ENCODE assay signal across 9 cellular contexts in genomic region chr5:142016576-142016975, GRCh38. TPM values are rescaled to one million over a fixed set of nuclear protein-coding genes. Genes with fewer than 3 reads are reported as not detected.
A peak's percentile ranks its signal among the peaks of the same experiment; 100 is the strongest.
DNase-seq lines count a peak whose midpoint lies in the region; ATAC-seq and TF ChIP-seq lines count a peak whose summit lies in the region.
"Had no signal": no experiment of that assay in that cellular context is flagged by ENCODE, and none has a peak within 500 bp of the region (broad histone marks: within the 10 kb centered on the region; RNA-seq: fewer than 3 reads in every experiment).

No MANE protein-coding gene starts in this region.

- DNase-seq in activated naive CD4-positive, alpha-beta T cell treated with anti-CD3 and anti-CD28 coated beads for 36 hours: peak; percentile 74
- DNase-seq in stimulated activated CD4-positive, alpha-beta T cell treated with anti-CD3 and anti-CD28 coated beads, Interleukin-4, amount 100 ng/mL, for 4 hours: peak; percentile 17 to 53
- DNase-seq in dedifferentiated amniotic fluid mesenchymal stem cell (ENCODE audit: extremely low spot score): no peak
- no peak for DNase-seq in ecto neural progenitor cell (ENCODE audit: low spot score)
- DNase-seq in brain microvascular endothelial cell: no peak
- DNase-seq: NCI-H446 treated with DMSO at 0.1 percent for 48 hours had no signal

- no peak for TF ChIP-seq CTCF in brain microvascular endothelial cell (IDR thresholded peaks at IDR 0.05; ENCODE audit: low read depth, low read length, missing control alignments)

- H3K4me3 Mint-ChIP-seq in activated naive CD4-positive, alpha-beta T cell treated with anti-CD3 and anti-CD28 coated beads for 36 hours: peak overlapping the region; percentile 35

- peak overlapping the region; percentile 89 for H3K27ac Mint-ChIP-seq in activated naive CD4-positive, alpha-beta T cell treated with anti-CD3 and anti-CD28 coated beads for 36 hours

- no peak overlapping the region for H3K4me3 ChIP-seq in brain microvascular endothelial cell (ENCODE audit: low read depth, low read length)

- in situ Hi-C loops in brain microvascular endothelial cell (cut with HindIII; ENCODE audit: low pct_ligation_motif_present, low sequenced_read_pairs): no loop called here

- H3K27ac ChIP-seq in brain microvascular endothelial cell: no peak overlapping the region

- no peaks in the 10 kb centered on the region for H3K27me3 Mint-ChIP-seq in activated naive CD4-positive, alpha-beta T cell treated with anti-CD3 and anti-CD28 coated beads for 36 hours (ENCODE audit: low read depth)

- intact Hi-C loops in activated naive CD4-positive, alpha-beta T cell treated with anti-CD3 and anti-CD28 coated beads for 36 hours (cut with micrococcal nuclease): loop anchor here (1.0 to 10.0 kb wide), 8 partner anchors 9 to 1038 kb away; partner anchors contain the start of genes NDFIP1 and RNF14

- ATAC-seq in GM19463 (IDR thresholded peaks at IDR 0.05; ENCODE audit: unreplicated experiment) (peak; percentile 38), HG03457 (IDR thresholded peaks at IDR 0.05; ENCODE audit: unreplicated experiment) (peak; percentile 31), HG03520 (IDR thresholded peaks at IDR 0.05; ENCODE audit: unreplicated experiment) (no peak)

- peaks cover 12% of the 10 kb centered on the region for H3K36me3 Mint-ChIP-seq in activated naive CD4-positive, alpha-beta T cell treated with anti-CD3 and anti-CD28 coated beads for 36 hours (ENCODE audit: low read depth)

- no peaks in the 10 kb centered on the region for H3K36me3 ChIP-seq in brain microvascular endothelial cell (replicated peaks)

- CTCF ChIA-PET in activated naive CD4-positive, alpha-beta T cell treated with anti-CD3 and anti-CD28 coated beads for 36 hours (lab: Charles Lee): interaction anchor here (0.9 to 12.7 kb wide), 14 partner anchors 8 to 131 kb away, joined by 3 to 137 read pairs (median 14); partner anchors contain the start of genes NDFIP1 and RNF14

- no peaks in the 10 kb centered on the region for H3K27me3 ChIP-seq in brain microvascular endothelial cell (replicated peaks)

- peaks cover 66% of the 10 kb centered on the region for H3K4me1 Mint-ChIP-seq in activated naive CD4-positive, alpha-beta T cell treated with anti-CD3 and anti-CD28 coated beads for 36 hours (ENCODE audit: low read depth)

- peaks cover 8% of the 10 kb centered on the region for H3K9me3 Mint-ChIP-seq in activated naive CD4-positive, alpha-beta T cell treated with anti-CD3 and anti-CD28 coated beads for 36 hours

RNA-seq across cellular contexts. Expression of gene GNPDA1, which starts 3.7 kb away (rescaled TPM):
- total RNA-seq in activated naive CD4-positive, alpha-beta T cell treated with anti-CD3 and anti-CD28 coated beads for 36 hours: 100 to 1,000 TPM; 250 to 259 TPM

RNA-seq across cellular contexts. Expression of gene RNF14, which starts 47.7 kb away (rescaled TPM):
- total RNA-seq in activated naive CD4-positive, alpha-beta T cell treated with anti-CD3 and anti-CD28 coated beads for 36 hours: 10 to 100 TPM; 29.8 to 35.6 TPM

RNA-seq across cellular contexts. Expression of gene PCDH12, which starts 58.6 kb away (rescaled TPM):
- 1 to 10 TPM in 1 of 2 experiments, under 1 TPM in 1; 0.43 to 1.1 TPM for total RNA-seq in activated naive CD4-positive, alpha-beta T cell treated with anti-CD3 and anti-CD28 coated beads for 36 hours

Comparison
In these comparisons a context has a peak if more than half of its experiments do, and no peak if none do; other contexts are left out.
1. DNase-seq: peak in activated naive CD4-positive, alpha-beta T cell treated with anti-CD3 and anti-CD28 coated beads for 36 hours (single experiment) and stimulated activated CD4-positive, alpha-beta T cell treated with anti-CD3 and anti-CD28 coated beads, Interleukin-4, amount 100 ng/mL, for 4 hours (2 of 2); none in dedifferentiated amniotic fluid mesenchymal stem cell (single experiment), ecto neural progenitor cell (single experiment) and brain microvascular endothelial cell (single experiment).